In genomic region chr2:187504312-187504921, GRCh38 we compare ENCODE assay signal across 17 cellular contexts. TPM values are rescaled to one million over a fixed set of nuclear protein-coding genes. Genes with fewer than 3 reads are reported as not detected.
DNase-seq lines count a peak whose midpoint lies in the region; ATAC-seq, FAIRE-seq and TF ChIP-seq lines count a peak whose summit lies in the region.
"Had no signal": no experiment of that assay in that cellular context is flagged by ENCODE, and none has a peak within 500 bp of the region (broad histone marks: within the 10 kb centered on the region; RNA-seq: fewer than 3 reads in every experiment).

No MANE protein-coding gene starts in this region.

- H3K4me3 ChIP-seq in BLaER1 (no peak overlapping the region), HCT116 (replicated peaks in 1 of 2; ENCODE audit: low read depth in 1 of 2, low read length in 2 of 2) (no peak overlapping the region)
- H3K4me3 ChIP-seq: psoas muscle had no signal

- no peaks in the 10 kb centered on the region for H3K9me2 ChIP-seq in HCT116 (ENCODE audit: insufficient read depth)

- no peaks in the 10 kb centered on the region for H3K79me2 ChIP-seq in HCT116 (ENCODE audit: insufficient read depth, low read length)

- peaks cover 4% of the 10 kb centered on the region for H3K36me3 Mint-ChIP-seq in neural crest cell (ENCODE audit: low read depth)
- no peaks in the 10 kb centered on the region for H3K36me3 Mint-ChIP-seq in immature natural killer cell
- H3K36me3 Mint-ChIP-seq: T-cell had no signal

- peak overlapping the region; percentile 30 for H2AFZ ChIP-seq in HCT116 (ENCODE audit: low read depth, low read length, poor library complexity, severe bottlenecking)

- no peaks in the 10 kb centered on the region for H3K27me3 ChIP-seq in BLaER1
- H3K27me3 ChIP-seq in HCT116 (ENCODE audit: insufficient read depth, low read length), result no peaks in the 10 kb centered on the region
- H3K27me3 ChIP-seq in foreskin keratinocyte, result no peaks in the 10 kb centered on the region

- no peak overlapping the region for H3K9ac ChIP-seq in BLaER1
- no peak overlapping the region for H3K9ac ChIP-seq in HCT116 (ENCODE audit: low read length)

- no peak for TF ChIP-seq POLR2A in HCT116 (IDR thresholded peaks at IDR 0.05; ENCODE audit: borderline replicate concordance, extremely low read depth, insufficient read depth, insufficient read length)

- no TSS peak for BruUV-seq in HCT116 (replicated peaks; lab: Mats Ljungman, UMichigan)

- H3K27ac Mint-ChIP-seq in neural crest cell (ENCODE audit: unreplicated experiment), result no peak overlapping the region
- H3K27ac Mint-ChIP-seq in immature natural killer cell, result no peak overlapping the region
- H3K27ac Mint-ChIP-seq: activated T-helper 17 cell treated with anti-CD3 and anti-CD28 coated beads, Interleukin-2, amount 50 U/mL, for 72 hours; T-cell had no signal

- intact Hi-C loops in HCT116 (cut with micrococcal nuclease), result loop anchor here (10.0 kb wide), 2 partner anchors 860 to 1910 kb away; no protein-coding TSS in a partner anchor

- DNase-seq in HCT116 (ENCODE audit: low read depth, low spot score) (no peak), neural crest cell (ENCODE audit: low read depth, low spot score) (no peak), foreskin keratinocyte (no peak), GM19239 (ENCODE audit: insufficient read length, low spot score) (no peak), immature natural killer cell (no peak), NCI-H1694 (lab: John Stamatoyannopoulos, UW) (no peak)
- DNase-seq: effector CD8-positive, alpha-beta T cell; hypothalamus; left colon; NCI-H2171 treated with DMSO at 0.1 percent for 48 hours; psoas muscle; T-cell had no signal

- TF ChIP-seq RAD21 in HCT116 (IDR thresholded peaks at IDR 0.05; ENCODE audit: low read depth), result no peak

- H3K4me3 Mint-ChIP-seq in neural crest cell (no peak overlapping the region), immature natural killer cell (no peak overlapping the region)
- H3K4me3 Mint-ChIP-seq: activated T-helper 17 cell treated with anti-CD3 and anti-CD28 coated beads, Interleukin-2, amount 50 U/mL, for 72 hours; T-cell had no signal

- POLR2A ChIA-PET in HCT116 (lab: Charles Lee), result no interaction called here

- H3K27ac ChIP-seq in BLaER1 (peak overlapping the region; percentile 22; the same call in 1 of the 2 replicates), HCT116 (ENCODE audit: low read depth, low read length) (no peak overlapping the region), VCaP (peak overlapping the region; percentile 63), foreskin keratinocyte (no peak overlapping the region)
- H3K27ac ChIP-seq: psoas muscle, RWPE1 had no signal

- H3K27me3 Mint-ChIP-seq in neural crest cell (ENCODE audit: low read depth) (no peaks in the 10 kb centered on the region), immature natural killer cell (ENCODE audit: low read depth in 3 of 3) (no peaks in the 10 kb centered on the region)

- FAIRE-seq in GM19239 (lab: Jason Lieb, UNC), result no peak

- H3K4me2 ChIP-seq in BLaER1, result peak overlapping the region; percentile 61
- H3K4me2 ChIP-seq in HCT116 (ENCODE audit: low read length), result no peak overlapping the region

- TF ChIP-seq CTCF in HCT116 (IDR thresholded peaks at IDR 0.05 in 2 of 3, conservative IDR thresholded peaks at IDR 0.05 in 1 of 3; ENCODE audit: borderline replicate concordance in 1 of 3, insufficient read depth in 1 of 3, low read depth in 2 of 3, low read length in 2 of 3) (no peak), VCaP (conservative IDR thresholded peaks at IDR 0.05) (no peak), neural crest cell (conservative IDR thresholded peaks at IDR 0.05) (peak; percentile 14), foreskin keratinocyte (conservative IDR thresholded peaks at IDR 0.05) (no peak)

- CTCF ChIA-PET in HCT116 (lab: Charles Lee), result interaction anchor here (6.6 kb wide), 1 partner anchor 75 kb away, joined by 412 read pairs; no protein-coding TSS in a partner anchor

- RAD21 ChIA-PET in HCT116 (lab: Charles Lee; ENCODE audit: low non-redundant PET in 1 of 2, low total read pairs in 2 of 2, uncharacterized antibody in 2 of 2, unreplicated experiment in 2 of 2), result interaction anchor here in 1 of 2 experiments (1.2 kb wide), 1 partner anchor 35 kb away, joined by 3 read pairs; no protein-coding TSS in a partner anchor

- peaks cover 12% of the 10 kb centered on the region for H3K4me1 Mint-ChIP-seq in neural crest cell
- peaks cover 0 to 6% of the 10 kb centered on the region in 2 donors for H3K4me1 Mint-ChIP-seq in immature natural killer cell
- H3K4me1 Mint-ChIP-seq: activated T-helper 17 cell treated with anti-CD3 and anti-CD28 coated beads, Interleukin-2, amount 50 U/mL, for 72 hours had no signal

- H4K20me1 ChIP-seq in BLaER1 (no peaks in the 10 kb centered on the region), HCT116 (ENCODE audit: insufficient read depth) (no peaks in the 10 kb centered on the region)

- H3K4me1 ChIP-seq in BLaER1 (peaks cover 25% of the 10 kb centered on the region), HCT116 (ENCODE audit: control insufficient read depth in 1 of 2, insufficient read depth in 2 of 2, low read length in 2 of 2) (peaks cover 6 to 10% of the 10 kb centered on the region in 2 experiments; a peak in 2 of 4 replicates), foreskin keratinocyte (no peaks in the 10 kb centered on the region)

- peaks cover 6% of the 10 kb centered on the region for H3K9me3 Mint-ChIP-seq in neural crest cell
- peaks cover 0 to 7% (median 4%) of the 10 kb centered on the region in 6 donors for H3K9me3 Mint-ChIP-seq in immature natural killer cell
- H3K9me3 Mint-ChIP-seq: activated T-helper 17 cell treated with anti-CD3 and anti-CD28 coated beads, Interleukin-2, amount 50 U/mL, for 72 hours; T-cell had no signal

- ATAC-seq in HCT116 (no peak), foreskin keratinocyte (no peak)
- ATAC-seq: activated T-helper 17 cell treated with anti-CD3 and anti-CD28 coated beads, Interleukin-2, amount 50 U/mL, for 72 hours; left colon; psoas muscle; T-cell had no signal

- peaks cover 6% of the 10 kb centered on the region; the same call in 1 of the 2 replicates for H3K9me3 ChIP-seq in BLaER1
- no peaks in the 10 kb centered on the region for H3K9me3 ChIP-seq in HCT116 (ENCODE audit: control insufficient read depth in 1 of 2, insufficient read depth in 1 of 2, low read depth in 1 of 2, low read length in 2 of 2)
- H3K9me3 ChIP-seq: psoas muscle had no signal

- H3K36me3 ChIP-seq in BLaER1 (no peaks in the 10 kb centered on the region), HCT116 (ENCODE audit: control insufficient read depth in 1 of 2, insufficient read depth in 2 of 2, low read length in 2 of 2) (no peaks in the 10 kb centered on the region)

TF ChIP-seq in HCT116, 20 proteins besides CTCF, POLR2A, EP300 and RAD21 (continues in another document):
- TF ChIP-seq CBX3 (IDR thresholded peaks at IDR 0.05; ENCODE audit: low read depth), result no peak
- no peak for TF ChIP-seq EZH2phosphoT487 (IDR thresholded peaks at IDR 0.05; ENCODE audit: borderline replicate concordance)
- no peak for TF ChIP-seq ZNF274 (IDR thresholded peaks at IDR 0.05; ENCODE audit: low read depth, low read length)
- TF ChIP-seq ATF3 (IDR thresholded peaks at IDR 0.05), result no peak
- no peak for TF ChIP-seq EZH2 (IDR thresholded peaks at IDR 0.05)
- no peak for TF ChIP-seq ZFX (IDR thresholded peaks at IDR 0.05)
- no peak for TF ChIP-seq SP1 (IDR thresholded peaks at IDR 0.05; ENCODE audit: low read depth)
- no peak for TF ChIP-seq CEBPB (IDR thresholded peaks at IDR 0.05; ENCODE audit: low read depth)
- no peak for TF ChIP-seq REST (IDR thresholded peaks at IDR 0.05; ENCODE audit: low read depth)
- no peak for TF ChIP-seq MAX (IDR thresholded peaks at IDR 0.05)
- TF ChIP-seq TCF7L2 (IDR thresholded peaks at IDR 0.05; ENCODE audit: borderline replicate concordance, extremely low read depth, insufficient read depth, insufficient read length), result no peak

RNA-seq across cellular contexts. Expression of gene TFPI, which starts 49.8 kb away (rescaled TPM):
- total RNA-seq in HCT116 (2021; ENCODE audit: unreplicated experiment), result 29.1 TPM
- polyA plus RNA-seq in HCT116 (2012), result 6.9 and 8.7 TPM in 2 replicates
- 7.0 and 8.0 TPM in 2 replicates for total RNA-seq in neural crest cell
- 0.42 and 0.54 TPM in 2 replicates for total RNA-seq in foreskin keratinocyte
- 0.14 and 0.16 TPM in 2 replicates for polyA plus RNA-seq in foreskin keratinocyte
- polyA plus RNA-seq in immature natural killer cell, result under 1 TPM in 1 of 3 donors, not detected in 2; 0.59 TPM
- total RNA-seq: activated CD8-positive, alpha-beta memory T cell treated with anti-CD3 and anti-CD28 coated beads for 36 hours had no signal

RNA-seq across cellular contexts. Expression of gene CALCRL, which starts 56.4 kb away (rescaled TPM):
- total RNA-seq in HCT116 (2021; ENCODE audit: unreplicated experiment) (2.3 TPM), neural crest cell (2.0 and 2.6 TPM in 2 replicates), foreskin keratinocyte (2.3 and 3.3 TPM in 2 replicates)
- 0.16 and 0.87 TPM in 2 replicates for polyA plus RNA-seq in HCT116 (2012)
- polyA plus RNA-seq in foreskin keratinocyte (0.56 and 0.69 TPM in 2 replicates), immature natural killer cell (1 to 10 TPM in 1 of 3 donors, under 1 TPM in 1, not detected in 1; 0.66 to 1.4 TPM)

Comparison
In these comparisons a context has a peak if more than half of its experiments do, and no peak if none do; other contexts are left out.
1. H3K27ac ChIP-seq: peak in BLaER1 (single experiment) and VCaP (single experiment); none in HCT116 (single experiment) and foreskin keratinocyte (single experiment).